Comparison of ENCODE assay signal across 1 cellular context in genomic region chr7:1101580-1102431, GRCh38.
TF ChIP-seq lines count a peak whose summit lies in the region.

No MANE protein-coding gene starts in this region.

TF ChIP-seq in HepG2, 621 proteins besides CTCF, POLR2A, EP300 and RAD21 (continued from another document and continues in another):
- TF ChIP-seq KMT2B (CRISPR knock-in tag; IDR thresholded peaks at IDR 0.05) (no peak; the same call in 1 of the 2 replicates), SMAD9 (CRISPR knock-in tag; IDR thresholded peaks at IDR 0.05) (no peak), NFE2 (CRISPR knock-in tag; IDR thresholded peaks at IDR 0.05) (no peak), PHB2 (IDR thresholded peaks at IDR 0.05; ENCODE audit: partially characterized antibody) (no peak), BRCA1 (CRISPR knock-in tag; IDR thresholded peaks at IDR 0.05) (no peak), ZNF282 (IDR thresholded peaks at IDR 0.05; ENCODE audit: partially characterized antibody) (no peak), ZIK1 (CRISPR knock-in tag; IDR thresholded peaks at IDR 0.05; ENCODE audit: borderline replicate concordance, low read depth) (0 out of 2 replicates have a peak, but pooled peaks have one; percentile 62), SMARCC2 (IDR thresholded peaks at IDR 0.05) (no peak), MTA1 (CRISPR knock-in tag; IDR thresholded peaks at IDR 0.05; ENCODE audit: borderline replicate concordance) (peak; percentile 22; the same call in 1 of the 2 replicates), ZNF775 (CRISPR knock-in tag; IDR thresholded peaks at IDR 0.05; ENCODE audit: borderline replicate concordance) (no peak), SOX13 (IDR thresholded peaks at IDR 0.05) (no peak), SOX13 (CRISPR knock-in tag; conservative IDR thresholded peaks at IDR 0.05 in 1 of 2, IDR thresholded peaks at IDR 0.05 in 1 of 2) (peak in 1 of 2 experiments; percentile 47; a peak in 1 of 4 replicates), FOXA1 (IDR thresholded peaks at IDR 0.05) (no peak), FOXA1 (CRISPR knock-in tag; IDR thresholded peaks at IDR 0.05) (no peak), IRF2 (CRISPR knock-in tag; IDR thresholded peaks at IDR 0.05) (0 out of 2 replicates have a peak, but pooled peaks have one; percentile 24), ZNF678 (CRISPR knock-in tag; IDR thresholded peaks at IDR 0.05) (no peak), SKI (IDR thresholded peaks at IDR 0.05; ENCODE audit: partially characterized antibody) (no peak), EED (CRISPR knock-in tag; IDR thresholded peaks at IDR 0.05) (no peak), HCFC1 (IDR thresholded peaks at IDR 0.05; ENCODE audit: low read depth, low read length) (no peak), TEF (CRISPR knock-in tag; IDR thresholded peaks at IDR 0.05) (no peak; the same call in 1 of the 2 replicates), SAFB2 (CRISPR knock-in tag; IDR thresholded peaks at IDR 0.05; ENCODE audit: borderline replicate concordance, low read depth) (no peak), ARID2 (CRISPR knock-in tag; IDR thresholded peaks at IDR 0.05; ENCODE audit: borderline replicate concordance) (no peak), MTF1 (CRISPR knock-in tag; IDR thresholded peaks at IDR 0.05) (peak; percentile 53; the same call in 1 of the 2 replicates), ZBTB42 (CRISPR knock-in tag; IDR thresholded peaks at IDR 0.05) (no peak), ZBTB7B (CRISPR knock-in tag; IDR thresholded peaks at IDR 0.05) (no peak), ZFYVE20 (CRISPR knock-in tag; IDR thresholded peaks at IDR 0.05; ENCODE audit: borderline replicate concordance, low read depth) (no peak), ZNF501 (CRISPR knock-in tag; IDR thresholded peaks at IDR 0.05) (no peak; the same call in 1 of the 2 replicates), ZNF101 (CRISPR knock-in tag; IDR thresholded peaks at IDR 0.05; ENCODE audit: borderline replicate concordance, low read depth) (no peak), PRMT3 (CRISPR knock-in tag; IDR thresholded peaks at IDR 0.05; ENCODE audit: borderline replicate concordance, low read depth) (no peak), ZSCAN25 (CRISPR knock-in tag; IDR thresholded peaks at IDR 0.05) (no peak), SETDB1 (CRISPR knock-in tag; IDR thresholded peaks at IDR 0.05; ENCODE audit: borderline replicate concordance) (no peak), MLLT10 (CRISPR knock-in tag; IDR thresholded peaks at IDR 0.05) (no peak), SRSF4 (IDR thresholded peaks at IDR 0.05; ENCODE audit: low read depth, low read length, poor library complexity, severe bottlenecking) (no peak), IKZF4 (CRISPR knock-in tag; IDR thresholded peaks at IDR 0.05; ENCODE audit: borderline replicate concordance, low read depth, not compliant biosample characterization) (no peak), ZNF367 (CRISPR knock-in tag; IDR thresholded peaks at IDR 0.05; ENCODE audit: borderline replicate concordance) (0 out of 2 replicates have a peak, but pooled peaks have one; percentile 21), ZNF704 (CRISPR knock-in tag; IDR thresholded peaks at IDR 0.05; ENCODE audit: borderline replicate concordance) (no peak), ZNF619 (CRISPR knock-in tag; IDR thresholded peaks at IDR 0.05) (no peak), SMYD3 (CRISPR knock-in tag; IDR thresholded peaks at IDR 0.05) (no peak)
- TF ChIP-seq, protein P1, sequence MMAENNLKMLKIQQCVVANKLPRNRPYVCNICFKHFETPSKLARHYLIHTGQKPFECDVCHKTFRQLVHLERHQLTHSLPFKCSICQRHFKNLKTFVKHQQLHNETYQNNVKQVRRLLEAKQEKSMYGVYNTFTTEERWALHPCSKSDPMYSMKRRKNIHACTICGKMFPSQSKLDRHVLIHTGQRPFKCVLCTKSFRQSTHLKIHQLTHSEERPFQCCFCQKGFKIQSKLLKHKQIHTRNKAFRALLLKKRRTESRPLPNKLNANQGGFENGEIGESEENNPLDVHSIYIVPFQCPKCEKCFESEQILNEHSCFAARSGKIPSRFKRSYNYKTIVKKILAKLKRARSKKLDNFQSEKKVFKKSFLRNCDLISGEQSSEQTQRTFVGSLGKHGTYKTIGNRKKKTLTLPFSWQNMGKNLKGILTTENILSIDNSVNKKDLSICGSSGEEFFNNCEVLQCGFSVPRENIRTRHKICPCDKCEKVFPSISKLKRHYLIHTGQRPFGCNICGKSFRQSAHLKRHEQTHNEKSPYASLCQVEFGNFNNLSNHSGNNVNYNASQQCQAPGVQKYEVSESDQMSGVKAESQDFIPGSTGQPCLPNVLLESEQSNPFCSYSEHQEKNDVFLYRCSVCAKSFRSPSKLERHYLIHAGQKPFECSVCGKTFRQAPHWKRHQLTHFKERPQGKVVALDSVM (CRISPR knock-in tag; IDR thresholded peaks at IDR 0.05): no peak
- TF ChIP-seq, protein P2, sequence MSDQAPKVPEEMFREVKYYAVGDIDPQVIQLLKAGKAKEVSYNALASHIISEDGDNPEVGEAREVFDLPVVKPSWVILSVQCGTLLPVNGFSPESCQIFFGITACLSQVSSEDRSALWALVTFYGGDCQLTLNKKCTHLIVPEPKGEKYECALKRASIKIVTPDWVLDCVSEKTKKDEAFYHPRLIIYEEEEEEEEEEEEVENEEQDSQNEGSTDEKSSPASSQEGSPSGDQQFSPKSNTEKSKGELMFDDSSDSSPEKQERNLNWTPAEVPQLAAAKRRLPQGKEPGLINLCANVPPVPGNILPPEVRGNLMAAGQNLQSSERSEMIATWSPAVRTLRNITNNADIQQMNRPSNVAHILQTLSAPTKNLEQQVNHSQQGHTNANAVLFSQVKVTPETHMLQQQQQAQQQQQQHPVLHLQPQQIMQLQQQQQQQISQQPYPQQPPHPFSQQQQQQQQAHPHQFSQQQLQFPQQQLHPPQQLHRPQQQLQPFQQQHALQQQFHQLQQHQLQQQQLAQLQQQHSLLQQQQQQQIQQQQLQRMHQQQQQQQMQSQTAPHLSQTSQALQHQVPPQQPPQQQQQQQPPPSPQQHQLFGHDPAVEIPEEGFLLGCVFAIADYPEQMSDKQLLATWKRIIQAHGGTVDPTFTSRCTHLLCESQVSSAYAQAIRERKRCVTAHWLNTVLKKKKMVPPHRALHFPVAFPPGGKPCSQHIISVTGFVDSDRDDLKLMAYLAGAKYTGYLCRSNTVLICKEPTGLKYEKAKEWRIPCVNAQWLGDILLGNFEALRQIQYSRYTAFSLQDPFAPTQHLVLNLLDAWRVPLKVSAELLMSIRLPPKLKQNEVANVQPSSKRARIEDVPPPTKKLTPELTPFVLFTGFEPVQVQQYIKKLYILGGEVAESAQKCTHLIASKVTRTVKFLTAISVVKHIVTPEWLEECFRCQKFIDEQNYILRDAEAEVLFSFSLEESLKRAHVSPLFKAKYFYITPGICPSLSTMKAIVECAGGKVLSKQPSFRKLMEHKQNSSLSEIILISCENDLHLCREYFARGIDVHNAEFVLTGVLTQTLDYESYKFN (CRISPR knock-in tag; conservative IDR thresholded peaks at IDR 0.05): peak; percentile 62
- TF ChIP-seq, protein P3, sequence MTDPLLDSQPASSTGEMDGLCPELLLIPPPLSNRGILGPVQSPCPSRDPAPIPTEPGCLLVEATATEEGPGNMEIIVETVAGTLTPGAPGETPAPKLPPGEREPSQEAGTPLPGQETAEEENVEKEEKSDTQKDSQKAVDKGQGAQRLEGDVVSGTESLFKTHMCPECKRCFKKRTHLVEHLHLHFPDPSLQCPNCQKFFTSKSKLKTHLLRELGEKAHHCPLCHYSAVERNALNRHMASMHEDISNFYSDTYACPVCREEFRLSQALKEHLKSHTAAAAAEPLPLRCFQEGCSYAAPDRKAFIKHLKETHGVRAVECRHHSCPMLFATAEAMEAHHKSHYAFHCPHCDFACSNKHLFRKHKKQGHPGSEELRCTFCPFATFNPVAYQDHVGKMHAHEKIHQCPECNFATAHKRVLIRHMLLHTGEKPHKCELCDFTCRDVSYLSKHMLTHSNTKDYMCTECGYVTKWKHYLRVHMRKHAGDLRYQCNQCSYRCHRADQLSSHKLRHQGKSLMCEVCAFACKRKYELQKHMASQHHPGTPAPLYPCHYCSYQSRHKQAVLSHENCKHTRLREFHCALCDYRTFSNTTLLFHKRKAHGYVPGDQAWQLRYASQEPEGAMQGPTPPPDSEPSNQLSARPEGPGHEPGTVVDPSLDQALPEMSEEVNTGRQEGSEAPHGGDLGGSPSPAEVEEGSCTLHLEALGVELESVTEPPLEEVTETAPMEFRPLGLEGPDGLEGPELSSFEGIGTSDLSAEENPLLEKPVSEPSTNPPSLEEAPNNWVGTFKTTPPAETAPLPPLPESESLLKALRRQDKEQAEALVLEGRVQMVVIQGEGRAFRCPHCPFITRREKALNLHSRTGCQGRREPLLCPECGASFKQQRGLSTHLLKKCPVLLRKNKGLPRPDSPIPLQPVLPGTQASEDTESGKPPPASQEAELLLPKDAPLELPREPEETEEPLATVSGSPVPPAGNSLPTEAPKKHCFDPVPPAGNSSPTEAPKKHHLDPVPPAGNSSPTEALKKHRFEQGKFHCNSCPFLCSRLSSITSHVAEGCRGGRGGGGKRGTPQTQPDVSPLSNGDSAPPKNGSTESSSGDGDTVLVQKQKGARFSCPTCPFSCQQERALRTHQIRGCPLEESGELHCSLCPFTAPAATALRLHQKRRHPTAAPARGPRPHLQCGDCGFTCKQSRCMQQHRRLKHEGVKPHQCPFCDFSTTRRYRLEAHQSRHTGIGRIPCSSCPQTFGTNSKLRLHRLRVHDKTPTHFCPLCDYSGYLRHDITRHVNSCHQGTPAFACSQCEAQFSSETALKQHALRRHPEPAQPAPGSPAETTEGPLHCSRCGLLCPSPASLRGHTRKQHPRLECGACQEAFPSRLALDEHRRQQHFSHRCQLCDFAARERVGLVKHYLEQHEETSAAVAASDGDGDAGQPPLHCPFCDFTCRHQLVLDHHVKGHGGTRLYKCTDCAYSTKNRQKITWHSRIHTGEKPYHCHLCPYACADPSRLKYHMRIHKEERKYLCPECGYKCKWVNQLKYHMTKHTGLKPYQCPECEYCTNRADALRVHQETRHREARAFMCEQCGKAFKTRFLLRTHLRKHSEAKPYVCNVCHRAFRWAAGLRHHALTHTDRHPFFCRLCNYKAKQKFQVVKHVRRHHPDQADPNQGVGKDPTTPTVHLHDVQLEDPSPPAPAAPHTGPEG (CRISPR knock-in tag; IDR thresholded peaks at IDR 0.05): no peak
- TF ChIP-seq, protein P4, sequence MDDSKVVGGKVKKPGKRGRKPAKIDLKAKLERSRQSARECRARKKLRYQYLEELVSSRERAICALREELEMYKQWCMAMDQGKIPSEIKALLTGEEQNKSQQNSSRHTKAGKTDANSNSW (CRISPR knock-in tag; IDR thresholded peaks at IDR 0.05; ENCODE audit: borderline replicate concordance): no peak
- TF ChIP-seq, protein P5, sequence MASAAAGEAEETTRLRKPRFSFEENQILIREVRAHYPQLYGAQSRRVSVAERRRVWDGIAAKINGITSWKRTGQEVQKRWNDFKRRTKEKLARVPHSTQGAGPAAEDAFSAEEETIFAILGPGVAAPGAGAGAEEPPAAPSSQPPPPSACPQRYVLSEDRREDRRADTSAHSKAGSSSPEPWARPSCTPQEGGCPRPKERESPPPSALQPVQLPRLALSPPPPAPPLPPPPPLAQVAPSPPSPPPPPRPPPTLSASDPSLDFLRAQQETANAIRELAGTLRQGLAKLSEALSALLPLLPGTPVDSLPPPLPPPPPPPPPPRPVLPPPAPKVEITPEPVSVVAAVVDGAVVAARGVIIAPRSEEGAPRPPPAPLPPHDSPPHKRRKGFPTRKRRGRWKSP (CRISPR knock-in tag; IDR thresholded peaks at IDR 0.05): no peak
- TF ChIP-seq, protein P6, sequence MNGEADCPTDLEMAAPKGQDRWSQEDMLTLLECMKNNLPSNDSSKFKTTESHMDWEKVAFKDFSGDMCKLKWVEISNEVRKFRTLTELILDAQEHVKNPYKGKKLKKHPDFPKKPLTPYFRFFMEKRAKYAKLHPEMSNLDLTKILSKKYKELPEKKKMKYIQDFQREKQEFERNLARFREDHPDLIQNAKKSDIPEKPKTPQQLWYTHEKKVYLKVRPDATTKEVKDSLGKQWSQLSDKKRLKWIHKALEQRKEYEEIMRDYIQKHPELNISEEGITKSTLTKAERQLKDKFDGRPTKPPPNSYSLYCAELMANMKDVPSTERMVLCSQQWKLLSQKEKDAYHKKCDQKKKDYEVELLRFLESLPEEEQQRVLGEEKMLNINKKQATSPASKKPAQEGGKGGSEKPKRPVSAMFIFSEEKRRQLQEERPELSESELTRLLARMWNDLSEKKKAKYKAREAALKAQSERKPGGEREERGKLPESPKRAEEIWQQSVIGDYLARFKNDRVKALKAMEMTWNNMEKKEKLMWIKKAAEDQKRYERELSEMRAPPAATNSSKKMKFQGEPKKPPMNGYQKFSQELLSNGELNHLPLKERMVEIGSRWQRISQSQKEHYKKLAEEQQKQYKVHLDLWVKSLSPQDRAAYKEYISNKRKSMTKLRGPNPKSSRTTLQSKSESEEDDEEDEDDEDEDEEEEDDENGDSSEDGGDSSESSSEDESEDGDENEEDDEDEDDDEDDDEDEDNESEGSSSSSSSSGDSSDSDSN (CRISPR knock-in tag; IDR thresholded peaks at IDR 0.05): no peak
- TF ChIP-seq, protein P7, sequence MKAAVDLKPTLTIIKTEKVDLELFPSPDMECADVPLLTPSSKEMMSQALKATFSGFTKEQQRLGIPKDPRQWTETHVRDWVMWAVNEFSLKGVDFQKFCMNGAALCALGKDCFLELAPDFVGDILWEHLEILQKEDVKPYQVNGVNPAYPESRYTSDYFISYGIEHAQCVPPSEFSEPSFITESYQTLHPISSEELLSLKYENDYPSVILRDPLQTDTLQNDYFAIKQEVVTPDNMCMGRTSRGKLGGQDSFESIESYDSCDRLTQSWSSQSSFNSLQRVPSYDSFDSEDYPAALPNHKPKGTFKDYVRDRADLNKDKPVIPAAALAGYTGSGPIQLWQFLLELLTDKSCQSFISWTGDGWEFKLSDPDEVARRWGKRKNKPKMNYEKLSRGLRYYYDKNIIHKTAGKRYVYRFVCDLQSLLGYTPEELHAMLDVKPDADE (CRISPR knock-in tag; IDR thresholded peaks at IDR 0.05): no peak
- TF ChIP-seq, protein P8, sequence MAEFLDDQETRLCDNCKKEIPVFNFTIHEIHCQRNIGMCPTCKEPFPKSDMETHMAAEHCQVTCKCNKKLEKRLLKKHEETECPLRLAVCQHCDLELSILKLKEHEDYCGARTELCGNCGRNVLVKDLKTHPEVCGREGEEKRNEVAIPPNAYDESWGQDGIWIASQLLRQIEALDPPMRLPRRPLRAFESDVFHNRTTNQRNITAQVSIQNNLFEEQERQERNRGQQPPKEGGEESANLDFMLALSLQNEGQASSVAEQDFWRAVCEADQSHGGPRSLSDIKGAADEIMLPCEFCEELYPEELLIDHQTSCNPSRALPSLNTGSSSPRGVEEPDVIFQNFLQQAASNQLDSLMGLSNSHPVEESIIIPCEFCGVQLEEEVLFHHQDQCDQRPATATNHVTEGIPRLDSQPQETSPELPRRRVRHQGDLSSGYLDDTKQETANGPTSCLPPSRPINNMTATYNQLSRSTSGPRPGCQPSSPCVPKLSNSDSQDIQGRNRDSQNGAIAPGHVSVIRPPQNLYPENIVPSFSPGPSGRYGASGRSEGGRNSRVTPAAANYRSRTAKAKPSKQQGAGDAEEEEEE (CRISPR knock-in tag; IDR thresholded peaks at IDR 0.05; ENCODE audit: borderline replicate concordance): no peak
